In the genomic region with DNA sequence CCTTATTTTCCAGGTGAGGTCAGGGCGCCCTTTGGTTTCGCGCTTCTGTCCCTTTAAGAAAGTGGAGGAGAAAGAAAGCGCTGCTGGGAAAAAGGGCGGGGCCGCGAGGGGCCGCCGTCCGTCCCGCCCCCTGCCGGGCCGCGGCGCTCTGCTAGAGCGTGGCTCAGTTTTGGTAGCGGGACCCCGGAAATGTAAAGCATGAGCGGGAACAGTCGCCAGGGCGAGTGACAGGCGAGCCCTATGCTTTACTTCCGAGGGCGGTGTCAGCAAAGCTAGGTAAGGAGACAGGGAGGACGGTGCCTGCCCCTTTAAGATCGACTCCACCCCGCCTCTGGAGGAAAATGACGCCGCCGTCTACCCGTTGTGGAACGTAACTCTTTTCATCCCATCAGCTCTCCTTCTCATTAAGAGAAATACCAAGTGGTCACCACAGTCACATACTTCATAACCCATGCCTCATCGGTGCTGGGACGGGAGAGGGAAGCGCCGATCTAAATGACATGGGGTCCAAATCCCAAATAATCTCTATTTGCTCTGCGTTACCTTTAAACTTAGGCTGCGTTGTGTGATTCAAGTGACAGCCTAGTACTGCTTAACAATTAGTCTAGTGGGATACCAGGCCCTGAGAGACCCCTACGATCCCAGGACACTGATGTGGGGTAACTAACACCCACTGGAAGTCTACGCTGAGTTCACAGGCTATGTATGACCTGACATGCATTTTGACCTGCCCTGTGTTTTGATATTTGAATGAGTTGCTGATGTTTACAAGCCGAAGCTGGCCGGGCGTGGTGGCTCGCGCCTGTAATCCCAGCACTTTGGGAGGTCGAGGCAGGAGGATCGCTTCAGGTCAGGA, we compare ENCODE assay signal across 8 cellular contexts. TPM values are rescaled to one million over a fixed set of nuclear protein-coding genes. Genes with fewer than 3 reads are reported as not detected.
A peak's percentile ranks its signal among the peaks of the same experiment; 100 is the strongest.
DNase-seq lines count a peak whose midpoint lies in the region; ATAC-seq and TF ChIP-seq lines count a peak whose summit lies in the region.

A gene with protein sequence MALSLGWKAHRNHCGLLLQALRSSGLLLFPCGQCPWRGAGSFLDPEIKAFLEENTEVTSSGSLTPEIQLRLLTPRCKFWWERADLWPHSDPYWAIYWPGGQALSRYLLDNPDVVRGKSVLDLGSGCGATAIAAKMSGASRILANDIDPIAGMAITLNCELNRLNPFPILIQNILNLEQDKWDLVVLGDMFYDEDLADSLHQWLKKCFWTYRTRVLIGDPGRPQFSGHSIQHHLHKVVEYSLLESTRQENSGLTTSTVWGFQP (plus strand): TSS at position 602 of the 856 bp plus-strand sequence. CDS start 2,266 bp downstream, outside the sequence.

- no peak for TF ChIP-seq EP300 in SK-N-SH (IDR thresholded peaks at IDR 0.05; ENCODE audit: borderline replicate concordance in 1 of 2, low read depth in 1 of 2, low read length in 1 of 2)

- H3K4me3 Mint-ChIP-seq in activated naive CD8-positive, alpha-beta T cell treated with anti-CD3 and anti-CD28 coated beads for 36 hours: peak within 1 kb of the TSS; percentile 95
- H3K4me3 Mint-ChIP-seq in glutamatergic neuron (ENCODE audit: unreplicated experiment): peak within 1 kb of the TSS; percentile 96

- H3K27ac ChIP-seq in SK-N-SH (ENCODE audit: low read depth in 2 of 2, low read length in 1 of 2): peak within 1 kb of the TSS; percentile 94 to 97
- H3K27ac ChIP-seq in osteoblast (ENCODE audit: low read depth, low read length): peak within 1 kb of the TSS; percentile 88
- H3K27ac ChIP-seq in thymus (ENCODE audit: low read depth): peak within 1 kb of the TSS; percentile 99

- H4K20me1 ChIP-seq in SK-N-SH (ENCODE audit: insufficient read depth) (no peaks in the 10 kb centered on the region), osteoblast (ENCODE audit: insufficient read depth, low read length) (no peaks in the 10 kb centered on the region)

- POLR2A ChIA-PET in GM10248 (lab: Yijun Ruan, JAX): no interaction called here
- POLR2A ChIA-PET in SK-N-SH (lab: Yijun Ruan, JAX): interaction anchor here (0.6 to 0.8 kb wide), 3 partner anchors 35 to 738 kb away, joined by 3 to 5 read pairs (median 5); no protein-coding TSS in a partner anchor

- H3K27me3 ChIP-seq in SK-N-SH (ENCODE audit: insufficient read depth) (no peaks in the 10 kb centered on the region), osteoblast (ENCODE audit: insufficient read depth, low read length) (no peaks in the 10 kb centered on the region), thymus (ENCODE audit: control insufficient read depth, insufficient read depth) (no peaks in the 10 kb centered on the region)

- no peaks in the 10 kb centered on the region for H3K9me3 Mint-ChIP-seq in activated naive CD8-positive, alpha-beta T cell treated with anti-CD3 and anti-CD28 coated beads for 36 hours
- H3K9me3 Mint-ChIP-seq in glutamatergic neuron (ENCODE audit: unreplicated experiment): peaks cover 4% of the 10 kb centered on the region

- H3K4me1 ChIP-seq in SK-N-SH (ENCODE audit: control insufficient read depth in 1 of 2, insufficient read depth in 2 of 2, low read depth in 1 of 2, low read length in 1 of 2) (peaks cover 4 to 8% of the 10 kb centered on the region in 2 experiments; a peak in 1 of 4 replicates), osteoblast (ENCODE audit: insufficient read depth, low read length) (peaks cover 8% of the 10 kb centered on the region), thymus (ENCODE audit: control insufficient read depth, insufficient read depth, low read length) (peaks cover 4% of the 10 kb centered on the region)

- TF ChIP-seq RAD21 in SK-N-SH (IDR thresholded peaks at IDR 0.05; ENCODE audit: low read length): no peak

- H3K9me3 ChIP-seq in SK-N-SH (no peaks in the 10 kb centered on the region), osteoblast (ENCODE audit: low read depth, low read length) (no peaks in the 10 kb centered on the region), thymus (ENCODE audit: control insufficient read depth) (no peaks in the 10 kb centered on the region)

- H3K36me3 ChIP-seq in SK-N-SH (replicated peaks in 1 of 2; ENCODE audit: control insufficient read depth in 1 of 2, insufficient read depth in 2 of 2, low read length in 1 of 2) (peaks cover 0 to 4% of the 10 kb centered on the region in 2 experiments), osteoblast (ENCODE audit: insufficient read depth, low read length) (no peaks in the 10 kb centered on the region), thymus (ENCODE audit: control insufficient read depth, insufficient read depth) (no peaks in the 10 kb centered on the region)

- H3K4me2 ChIP-seq in SK-N-SH (peak within 1 kb of the TSS; percentile 88), osteoblast (ENCODE audit: insufficient read depth, low read length) (peak within 1 kb of the TSS; percentile 87)

- H3K79me2 ChIP-seq in SK-N-SH (ENCODE audit: insufficient read depth): no peaks in the 10 kb centered on the region
- no peaks in the 10 kb centered on the region for H3K79me2 ChIP-seq in osteoblast (ENCODE audit: insufficient read depth, low read length)

- no peaks in the 10 kb centered on the region for H3K36me3 Mint-ChIP-seq in activated naive CD8-positive, alpha-beta T cell treated with anti-CD3 and anti-CD28 coated beads for 36 hours
- peaks cover 3% of the 10 kb centered on the region for H3K36me3 Mint-ChIP-seq in glutamatergic neuron (ENCODE audit: unreplicated experiment)

- peak; percentile 98 for ATAC-seq in HG02571 (IDR thresholded peaks at IDR 0.05; ENCODE audit: unreplicated experiment)

- 1% methylated on average over 43 of the region's 47 CpGs for WGBS in SK-N-SH (ENCODE audit: low lambda C conversion rate)
- WGBS in thymus: 7% methylated on average over 47 of the region's 47 CpGs

- H3K9ac ChIP-seq in SK-N-SH: peak within 1 kb of the TSS; percentile 81

- peaks cover 5% of the 10 kb centered on the region for H3F3A ChIP-seq in SK-N-SH (replicated peaks; ENCODE audit: insufficient read depth)

- TF ChIP-seq CTCF in GM10248 (IDR thresholded peaks at IDR 0.05; ENCODE audit: control extremely low read depth, extremely low read depth, low read depth, missing control alignments) (no peak), SK-N-SH (IDR thresholded peaks at IDR 0.05) (peak; percentile 44), glutamatergic neuron (IDR thresholded peaks at IDR 0.05; ENCODE audit: partially characterized antibody, unreplicated experiment) (peak; percentile 58), osteoblast (IDR thresholded peaks at IDR 0.05; ENCODE audit: extremely low read depth, low read depth, low read length) (peak; percentile 25)

- H2AFZ ChIP-seq in SK-N-SH (ENCODE audit: low read depth) (peak within 1 kb of the TSS; percentile 96), osteoblast (ENCODE audit: low read length) (peak within 1 kb of the TSS; percentile 96)

- DNase-seq in GM10248 (ENCODE audit: extremely low spot score) (peak; percentile 92), NCI-H1048 (lab: John Stamatoyannopoulos, UW) (peak; percentile 91), SK-N-SH (peak; percentile 82), glutamatergic neuron (peak; percentile 83), osteoblast (ENCODE audit: insufficient read length, low spot score, missing footprints) (peak; percentile 96)
- DNase-seq in activated naive CD8-positive, alpha-beta T cell treated with anti-CD3 and anti-CD28 coated beads for 36 hours: peak; percentile 95

- H3K27me3 Mint-ChIP-seq in activated naive CD8-positive, alpha-beta T cell treated with anti-CD3 and anti-CD28 coated beads for 36 hours: no peaks in the 10 kb centered on the region
- H3K27me3 Mint-ChIP-seq in glutamatergic neuron (ENCODE audit: unreplicated experiment): no peaks in the 10 kb centered on the region

- H3K4me1 Mint-ChIP-seq in activated naive CD8-positive, alpha-beta T cell treated with anti-CD3 and anti-CD28 coated beads for 36 hours: peaks cover 5% of the 10 kb centered on the region
- no peaks in the 10 kb centered on the region for H3K4me1 Mint-ChIP-seq in glutamatergic neuron (ENCODE audit: low read depth, unreplicated experiment)

- CTCF ChIA-PET in GM10248 (lab: Yijun Ruan, JAX) (interaction anchor here (1.0 to 2.4 kb wide), 5 partner anchors 10 to 1096 kb away, joined by 3 to 13 read pairs (median 8); a partner anchor contains a TSS), SK-N-SH (lab: Yijun Ruan, JAX) (interaction anchor here (0.7 to 1.9 kb wide), 3 partner anchors 23 to 245 kb away, joined by 3 to 4 read pairs (median 3); no protein-coding TSS in a partner anchor)

- H3K4me3 ChIP-seq in SK-N-SH (ENCODE audit: low read depth in 2 of 2, low read length in 1 of 2) (peak within 1 kb of the TSS; percentile 80 to 95), osteoblast (ENCODE audit: insufficient read depth, low read length) (peak within 1 kb of the TSS; percentile 86), thymus (ENCODE audit: low read length) (peak within 1 kb of the TSS; percentile 87)

- H3K27ac Mint-ChIP-seq in activated naive CD8-positive, alpha-beta T cell treated with anti-CD3 and anti-CD28 coated beads for 36 hours: peak within 1 kb of the TSS; percentile 98
- H3K27ac Mint-ChIP-seq in glutamatergic neuron (ENCODE audit: unreplicated experiment): peak within 1 kb of the TSS; percentile 86

- no peaks in the 10 kb centered on the region for H3K9me2 ChIP-seq in SK-N-SH

TF ChIP-seq in SK-N-SH, 30 proteins besides CTCF, POLR2A, EP300 and RAD21 (continues in another document):
- TF ChIP-seq NRF1 (IDR thresholded peaks at IDR 0.05; ENCODE audit: low read depth, low read length): no peak
- TF ChIP-seq, protein P1, sequence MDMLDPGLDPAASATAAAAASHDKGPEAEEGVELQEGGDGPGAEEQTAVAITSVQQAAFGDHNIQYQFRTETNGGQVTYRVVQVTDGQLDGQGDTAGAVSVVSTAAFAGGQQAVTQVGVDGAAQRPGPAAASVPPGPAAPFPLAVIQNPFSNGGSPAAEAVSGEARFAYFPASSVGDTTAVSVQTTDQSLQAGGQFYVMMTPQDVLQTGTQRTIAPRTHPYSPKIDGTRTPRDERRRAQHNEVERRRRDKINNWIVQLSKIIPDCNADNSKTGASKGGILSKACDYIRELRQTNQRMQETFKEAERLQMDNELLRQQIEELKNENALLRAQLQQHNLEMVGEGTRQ (IDR thresholded peaks at IDR 0.05; ENCODE audit: borderline replicate concordance, low read depth, low read length): no peak
- peak; percentile 34; the same call in 1 of the 2 replicates for TF ChIP-seq SIN3A (IDR thresholded peaks at IDR 0.05; ENCODE audit: borderline replicate concordance, low read depth, low read length)
- TF ChIP-seq YY1 (IDR thresholded peaks at IDR 0.05; ENCODE audit: low read depth): 0 out of 2 replicates have a peak, but pooled peaks have one; percentile 52
- TF ChIP-seq MXI1 (IDR thresholded peaks at IDR 0.05; ENCODE audit: low read depth, low read length): peak; percentile 73; the same call in 1 of the 2 replicates

RNA-seq across cellular contexts. Expression of the gene that starts here (rescaled TPM):
- polyA plus RNA-seq in SK-N-SH (2012; rRNA removed) (1.3 and 1.6 TPM in 2 replicates), thymus (1.5 TPM)
- polyA plus RNA-seq in SK-N-SH (2012; cell fraction: cytosol; rRNA removed): 1.9 and 2.1 TPM in 2 replicates
- 1.3 and 1.4 TPM in 2 replicates for polyA plus RNA-seq in SK-N-SH (2012; cell fraction: nucleus; rRNA removed)
- under 1 TPM; 0.64 to 0.99 TPM for total RNA-seq in activated naive CD8-positive, alpha-beta T cell treated with anti-CD3 and anti-CD28 coated beads for 36 hours
- total RNA-seq in glutamatergic neuron (ENCODE audit: unreplicated experiment) (2.2 TPM), osteoblast (3.8 and 4.7 TPM in 2 replicates)

Comparison
In these comparisons a context has a peak if more than half of its experiments do, and no peak if none do; other contexts are left out.
1. Peak in every context shown above with its lines: DNase-seq, ATAC-seq, H3K4me3 ChIP-seq and H3K27ac ChIP-seq.
2. Peak in DNase-seq in activated naive CD8-positive, alpha-beta T cell treated with anti-CD3 and anti-CD28 coated beads for 36 hours; RNA of the gene not detected or under 1 TPM.